8 cellular contexts compared by ENCODE assay signal in the genomic region with DNA sequence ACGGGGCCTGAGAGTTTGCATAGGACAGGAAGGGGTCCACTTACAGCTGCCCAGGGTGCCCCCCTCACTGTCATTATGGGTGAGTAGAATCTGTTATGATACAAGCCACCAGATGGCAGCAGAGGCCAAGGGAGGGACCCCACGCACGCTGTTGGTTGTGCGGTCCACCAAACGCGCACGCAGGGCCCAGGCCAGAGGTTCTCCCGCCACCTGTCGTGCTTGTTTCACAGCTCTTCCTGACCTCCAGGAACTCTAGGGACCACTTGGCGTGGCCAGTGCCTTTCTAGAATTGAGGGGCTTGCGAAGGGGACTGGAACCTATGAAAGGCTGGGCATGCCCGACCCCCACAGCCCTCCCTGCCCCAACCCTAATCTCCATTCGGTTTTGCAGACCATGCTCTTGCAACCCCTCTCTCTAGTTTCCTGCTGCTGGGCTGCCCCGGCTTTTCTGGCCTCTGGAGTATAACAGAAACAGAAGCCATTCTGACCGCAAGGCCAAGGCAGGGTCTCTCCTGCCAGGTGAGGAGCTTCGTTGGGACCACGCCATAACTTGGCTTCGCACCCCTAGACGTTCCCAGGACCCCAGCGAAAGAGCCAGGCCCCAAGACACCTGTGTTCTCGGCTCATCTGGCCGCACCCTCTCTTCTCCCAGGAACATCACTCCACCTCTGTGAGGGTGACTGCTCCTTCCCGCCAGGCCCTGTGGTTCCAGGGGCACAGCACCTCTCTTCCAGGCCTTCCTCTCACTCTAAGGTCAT. TPM values are rescaled to one million over a fixed set of nuclear protein-coding genes. Genes with fewer than 3 reads are reported as not detected.
A peak's percentile ranks its signal among the peaks of the same experiment; 100 is the strongest.
DNase-seq lines count a peak whose midpoint lies in the region; ATAC-seq and TF ChIP-seq lines count a peak whose summit lies in the region.

No MANE protein-coding gene starts in this region.

- H3K9me3 Mint-ChIP-seq in chondrocyte (ENCODE audit: low read depth) = no peaks in the 10 kb centered on the region

- peak; percentile 78 for ATAC-seq in left lung
- ATAC-seq in GM21723 (IDR thresholded peaks at IDR 0.05; ENCODE audit: unreplicated experiment) = no peak

- intact Hi-C loops in left lung (cut with DNase I) = loop anchor here in 1 of 2 donors (5.0 kb wide), 1 partner anchor 258 kb away; a partner anchor contains a TSS

- H3K27me3 ChIP-seq in left lung = peaks cover 0 to 12% of the 10 kb centered on the region in 2 donors

- H3K27ac ChIP-seq in VCaP (no peak overlapping the region), left lung (no peak overlapping the region)

- no peak overlapping the region for H3K4me3 ChIP-seq in left lung

- no peak overlapping the region for H3K4me3 Mint-ChIP-seq in chondrocyte (ENCODE audit: unreplicated experiment)

- peaks cover 28% of the 10 kb centered on the region for H3K27me3 Mint-ChIP-seq in chondrocyte (ENCODE audit: low read depth)

- H3K36me3 Mint-ChIP-seq in chondrocyte (ENCODE audit: low read depth) = peaks cover under 1% of the 10 kb centered on the region

- no peaks in the 10 kb centered on the region for H3K4me1 Mint-ChIP-seq in chondrocyte (ENCODE audit: low read depth)

- H3K27ac Mint-ChIP-seq in chondrocyte (ENCODE audit: unreplicated experiment) = no peak overlapping the region

- no peaks in the 10 kb centered on the region for H3K9me3 ChIP-seq in left lung

- peak; percentile 87 for TF ChIP-seq CTCF in VCaP (conservative IDR thresholded peaks at IDR 0.05)
- TF ChIP-seq CTCF in chondrocyte (IDR thresholded peaks at IDR 0.05) = peak; percentile 95
- peak; percentile 60 to 76 for TF ChIP-seq CTCF in left lung (IDR thresholded peaks at IDR 0.05)

- peaks cover 0 to 6% of the 10 kb centered on the region in 2 donors for H3K4me1 ChIP-seq in left lung

- H3K36me3 ChIP-seq in left lung = no peaks in the 10 kb centered on the region

- DNase-seq in NK-92 treated with Interleukin-12 subunit alpha and Interleukin-12 subunit beta, amount 100 ng/mL, for 24 hours (lab: John Stamatoyannopoulos, UW) = peak; percentile 22
- DNase-seq in NK-92 (lab: John Stamatoyannopoulos, UW; ENCODE audit: unreplicated experiment) (no peak), NCI-H1694 treated with DMSO at 0.1 percent for 48 hours (lab: John Stamatoyannopoulos, UW) (peak; percentile 41), chondrocyte (ENCODE audit: low spot score) (peak; percentile 87), left lung (peak; percentile 33 to 79)
- DNase-seq in stimulated activated CD4-positive, alpha-beta T cell treated with anti-CD3 and anti-CD28 coated beads, Interleukin-4, amount 100 ng/mL, for 48 hours (ENCODE audit: low read depth in 2 of 2) = peak; percentile 15 to 48

RNA-seq across cellular contexts. Expression of a gene that starts 46.0 kb away (rescaled TPM):
- total RNA-seq in chondrocyte = 0.51 to 1.9 TPM (median 0.60 TPM) in 3 replicates
- 1 to 10 TPM in 1 of 2 donors, under 1 TPM in 1; 0.90 to 1.8 TPM for total RNA-seq in left lung

RNA-seq across cellular contexts. Expression of a gene that starts 50.5 kb away (rescaled TPM):
- total RNA-seq in chondrocyte (38.5 to 51.9 TPM (median 43.2 TPM) in 3 replicates), left lung (10 to 100 TPM; 35.1 to 48.6 TPM)
